In genomic region chr12:6336079-6336858, GRCh38 we compare ENCODE assay signal across 1 cellular context.
TF ChIP-seq lines count a peak whose summit lies in the region.

No MANE protein-coding gene starts in this region.

TF ChIP-seq in GM12878, 131 proteins besides CTCF, POLR2A, EP300 and RAD21:
- 0 out of 2 replicates have a peak, but pooled peaks have one; percentile 17 for TF ChIP-seq GATAD2B (conservative IDR thresholded peaks at IDR 0.05; ENCODE audit: low read depth)
- TF ChIP-seq RAD51 (IDR thresholded peaks at IDR 0.05), result peak; percentile 37; the same call in 1 of the 2 replicates
- TF ChIP-seq EED (IDR thresholded peaks at IDR 0.05; ENCODE audit: low read depth), result peak; percentile 47; the same call in 1 of the 2 replicates
- no peak for TF ChIP-seq KAT2A (conservative IDR thresholded peaks at IDR 0.05; ENCODE audit: control insufficient read depth, low read depth, low read length)
- 0 out of 2 replicates have a peak, but pooled peaks have one; percentile 17 for TF ChIP-seq DPF2 (IDR thresholded peaks at IDR 0.05)
- TF ChIP-seq IRF3 (IDR thresholded peaks at IDR 0.05), result no peak
- 0 out of 2 replicates have a peak, but pooled peaks have one; percentile 8 for TF ChIP-seq MTA2 (IDR thresholded peaks at IDR 0.05; ENCODE audit: low read depth)
- TF ChIP-seq HDGF (IDR thresholded peaks at IDR 0.05), result peak; percentile 53; the same call in 1 of the 2 replicates
- TF ChIP-seq BACH1 (IDR thresholded peaks at IDR 0.05; ENCODE audit: borderline replicate concordance), result peak; percentile 71; the same call in 1 of the 2 replicates
- no peak for TF ChIP-seq NR2C2 (IDR thresholded peaks at IDR 0.05; ENCODE audit: borderline replicate concordance, control insufficient read depth, insufficient read length, low read depth)
- TF ChIP-seq ZBTB40 (IDR thresholded peaks at IDR 0.05; ENCODE audit: borderline replicate concordance), result no peak
